Comparison of ENCODE assay signal across 7 cellular contexts in genomic region chr10:136465-136762, GRCh38. TPM values are rescaled to one million over a fixed set of nuclear protein-coding genes. Genes with fewer than 3 reads are reported as not detected.
A peak's percentile ranks its signal among the peaks of the same experiment; 100 is the strongest.
DNase-seq lines count a peak whose midpoint lies in the region; ATAC-seq and TF ChIP-seq lines count a peak whose summit lies in the region.

No MANE protein-coding gene starts in this region.

- peaks cover 5 to 9% of the 10 kb centered on the region in 2 donors for H3K4me1 ChIP-seq in uterus

- H3K4me1 Mint-ChIP-seq in brain, result peaks cover 75% of the 10 kb centered on the region
- H3K4me1 Mint-ChIP-seq in memory B cell, result peaks cover 20% of the 10 kb centered on the region

- H3K27ac Mint-ChIP-seq in brain, result peak overlapping the region; percentile 92 to 99 (median 99)
- peak overlapping the region; percentile 69 for H3K27ac Mint-ChIP-seq in memory B cell

- H3K27ac ChIP-seq in uterus, result peak overlapping the region; percentile 99

- no peaks in the 10 kb centered on the region for H3K27me3 ChIP-seq in uterus

- peak overlapping the region; percentile 61 to 94 for H3K4me3 ChIP-seq in uterus

- H3K9me3 Mint-ChIP-seq in brain (no peaks in the 10 kb centered on the region), memory B cell (no peaks in the 10 kb centered on the region)

- TF ChIP-seq CTCF in brain (conservative IDR thresholded peaks at IDR 0.05) (no peak), uterus (IDR thresholded peaks at IDR 0.05) (no peak)

- H3K36me3 Mint-ChIP-seq in brain (no peaks in the 10 kb centered on the region), memory B cell (no peaks in the 10 kb centered on the region)

- H3K4me3 Mint-ChIP-seq in brain (peak overlapping the region; percentile 90 to 97 (median 93)), memory B cell (peak overlapping the region; percentile 80)

- ATAC-seq in GM19438 (IDR thresholded peaks at IDR 0.05; ENCODE audit: low read depth, unreplicated experiment), result peak; percentile 19
- ATAC-seq in HG03469 (IDR thresholded peaks at IDR 0.05; ENCODE audit: unreplicated experiment), result peak; percentile 12
- ATAC-seq in memory B cell (ENCODE audit: low read depth), result no peak

- TF ChIP-seq POLR2A in uterus (IDR thresholded peaks at IDR 0.05), result no peak

- intact Hi-C loops in uterus (cut with DNase I; ENCODE audit: low total_unique reads), result no loop called here

- H3K27me3 Mint-ChIP-seq in brain, result peaks cover 5% of the 10 kb centered on the region
- H3K27me3 Mint-ChIP-seq in memory B cell, result no peaks in the 10 kb centered on the region

- no peak for DNase-seq in memory B cell (ENCODE audit: low spot score in 2 of 2)
- DNase-seq in uterus, result no peak
- no peak for DNase-seq in activated effector memory CD4-positive, alpha-beta T cell treated with anti-CD3 and anti-CD28 coated beads, Interleukin-2, amount 50 U/mL, for 16 hours
- no peak for DNase-seq in NCI-H1694 (lab: John Stamatoyannopoulos, UW)

- H3K9me3 ChIP-seq in uterus, result no peaks in the 10 kb centered on the region

- no peaks in the 10 kb centered on the region for H3K36me3 ChIP-seq in uterus

RNA-seq across cellular contexts. Expression of gene ZMYND11, which starts 1.2 kb away (rescaled TPM):
- 38.6 TPM for polyA plus RNA-seq in brain (ENCODE audit: insufficient read depth, low read depth, low replicate concordance)
- total RNA-seq in uterus, result 100 to 1,000 TPM in 2 of 4 donors, 10 to 100 TPM in 2; 54.1 to 122 (median 104) TPM
